1 cellular context compared by ENCODE assay signal in the genomic region with DNA sequence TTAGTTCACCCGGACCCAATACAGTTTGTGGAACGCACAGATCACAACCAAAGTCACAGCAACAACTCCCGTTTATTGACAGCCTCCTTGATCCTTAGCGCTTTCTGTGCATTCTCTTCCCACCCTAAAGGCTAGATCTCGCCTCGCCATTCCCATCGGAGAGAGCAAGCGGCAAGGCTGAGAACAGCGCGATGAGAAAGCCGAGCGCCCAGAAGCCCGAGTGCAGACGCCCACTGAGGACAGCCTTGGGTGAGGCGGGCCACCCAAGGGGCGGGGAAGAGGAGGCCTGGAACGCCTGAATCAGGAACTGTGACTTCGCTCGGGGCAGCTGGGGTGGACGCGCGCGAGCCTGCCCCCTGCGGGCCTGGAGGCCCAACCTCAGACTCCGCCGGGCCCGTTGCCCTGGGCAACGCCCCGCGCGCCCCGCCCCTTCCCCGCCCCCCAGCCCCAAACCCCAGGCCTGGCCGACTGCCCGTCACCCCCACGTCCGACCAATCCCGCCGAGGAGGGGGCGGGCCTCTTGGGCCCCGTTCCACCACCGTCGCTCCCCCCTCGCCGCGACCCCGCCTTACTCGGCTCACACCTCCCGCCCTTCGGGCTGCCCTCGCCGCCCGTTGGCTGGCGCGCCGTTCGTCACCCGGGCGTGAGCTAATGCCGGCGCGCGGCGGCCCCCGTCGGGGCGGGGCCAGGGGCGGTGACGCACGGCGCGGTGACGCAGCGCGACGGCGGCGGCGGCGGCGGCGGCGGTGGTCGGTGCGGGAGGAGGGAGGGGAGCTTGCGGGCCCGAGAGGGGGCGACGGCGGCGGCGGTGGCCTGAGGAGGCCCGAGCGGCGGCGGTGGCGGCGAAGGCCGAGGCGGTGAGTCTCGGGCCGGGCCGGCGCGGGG.
TF ChIP-seq lines count a peak whose summit lies in the region.

A gene with protein sequence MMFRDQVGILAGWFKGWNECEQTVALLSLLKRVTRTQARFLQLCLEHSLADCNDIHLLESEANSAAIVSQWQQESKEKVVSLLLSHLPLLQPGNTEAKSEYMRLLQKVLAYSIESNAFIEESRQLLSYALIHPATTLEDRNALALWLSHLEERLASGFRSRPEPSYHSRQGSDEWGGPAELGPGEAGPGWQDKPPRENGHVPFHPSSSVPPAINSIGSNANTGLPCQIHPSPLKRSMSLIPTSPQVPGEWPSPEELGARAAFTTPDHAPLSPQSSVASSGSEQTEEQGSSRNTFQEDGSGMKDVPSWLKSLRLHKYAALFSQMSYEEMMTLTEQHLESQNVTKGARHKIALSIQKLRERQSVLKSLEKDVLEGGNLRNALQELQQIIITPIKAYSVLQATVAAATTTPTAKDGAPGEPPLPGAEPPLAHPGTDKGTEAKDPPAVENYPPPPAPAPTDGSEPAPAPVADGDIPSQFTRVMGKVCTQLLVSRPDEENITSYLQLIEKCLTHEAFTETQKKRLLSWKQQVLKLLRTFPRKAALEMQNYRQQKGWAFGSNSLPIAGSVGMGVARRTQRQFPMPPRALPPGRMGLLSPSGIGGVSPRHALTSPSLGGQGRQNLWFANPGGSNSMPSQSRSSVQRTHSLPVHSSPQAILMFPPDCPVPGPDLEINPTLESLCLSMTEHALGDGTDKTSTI (plus strand): TSS at position 702 of the 885 bp plus-strand sequence. CDS start 14,473 bp downstream, outside the sequence.

TF ChIP-seq in HepG2, 621 proteins besides CTCF, POLR2A, EP300 and RAD21 (continued from another document and continues in another):
- TF ChIP-seq, protein P1, sequence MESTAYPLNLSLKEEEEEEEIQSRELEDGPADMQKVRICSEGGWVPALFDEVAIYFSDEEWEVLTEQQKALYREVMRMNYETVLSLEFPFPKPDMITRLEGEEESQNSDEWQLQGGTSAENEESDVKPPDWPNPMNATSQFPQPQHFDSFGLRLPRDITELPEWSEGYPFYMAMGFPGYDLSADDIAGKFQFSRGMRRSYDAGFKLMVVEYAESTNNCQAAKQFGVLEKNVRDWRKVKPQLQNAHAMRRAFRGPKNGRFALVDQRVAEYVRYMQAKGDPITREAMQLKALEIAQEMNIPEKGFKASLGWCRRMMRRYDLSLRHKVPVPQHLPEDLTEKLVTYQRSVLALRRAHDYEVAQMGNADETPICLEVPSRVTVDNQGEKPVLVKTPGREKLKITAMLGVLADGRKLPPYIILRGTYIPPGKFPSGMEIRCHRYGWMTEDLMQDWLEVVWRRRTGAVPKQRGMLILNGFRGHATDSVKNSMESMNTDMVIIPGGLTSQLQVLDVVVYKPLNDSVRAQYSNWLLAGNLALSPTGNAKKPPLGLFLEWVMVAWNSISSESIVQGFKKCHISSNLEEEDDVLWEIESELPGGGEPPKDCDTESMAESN (CRISPR knock-in tag; conservative IDR thresholded peaks at IDR 0.05) = peak; percentile 100
- TF ChIP-seq ZNF782 (CRISPR knock-in tag; IDR thresholded peaks at IDR 0.05; ENCODE audit: borderline replicate concordance) = peak; percentile 48; the same call in 1 of the 2 replicates
- TF ChIP-seq ELF4 (CRISPR knock-in tag; IDR thresholded peaks at IDR 0.05; ENCODE audit: borderline replicate concordance) = no peak
- no peak for TF ChIP-seq RNF2 (conservative IDR thresholded peaks at IDR 0.05; ENCODE audit: low read depth)
- TF ChIP-seq, protein P2, sequence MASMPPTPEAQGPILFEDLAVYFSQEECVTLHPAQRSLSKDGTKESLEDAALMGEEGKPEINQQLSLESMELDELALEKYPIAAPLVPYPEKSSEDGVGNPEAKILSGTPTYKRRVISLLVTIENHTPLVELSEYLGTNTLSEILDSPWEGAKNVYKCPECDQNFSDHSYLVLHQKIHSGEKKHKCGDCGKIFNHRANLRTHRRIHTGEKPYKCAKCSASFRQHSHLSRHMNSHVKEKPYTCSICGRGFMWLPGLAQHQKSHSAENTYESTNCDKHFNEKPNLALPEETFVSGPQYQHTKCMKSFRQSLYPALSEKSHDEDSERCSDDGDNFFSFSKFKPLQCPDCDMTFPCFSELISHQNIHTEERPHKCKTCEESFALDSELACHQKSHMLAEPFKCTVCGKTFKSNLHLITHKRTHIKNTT (CRISPR knock-in tag; IDR thresholded peaks at IDR 0.05) = no peak
- no peak for TF ChIP-seq ATF1 (CRISPR knock-in tag; IDR thresholded peaks at IDR 0.05)
- peak; percentile 34 for TF ChIP-seq STAG1 (CRISPR knock-in tag; IDR thresholded peaks at IDR 0.05)
- no peak for TF ChIP-seq ZNF3 (CRISPR knock-in tag; IDR thresholded peaks at IDR 0.05)
- TF ChIP-seq, protein P3, sequence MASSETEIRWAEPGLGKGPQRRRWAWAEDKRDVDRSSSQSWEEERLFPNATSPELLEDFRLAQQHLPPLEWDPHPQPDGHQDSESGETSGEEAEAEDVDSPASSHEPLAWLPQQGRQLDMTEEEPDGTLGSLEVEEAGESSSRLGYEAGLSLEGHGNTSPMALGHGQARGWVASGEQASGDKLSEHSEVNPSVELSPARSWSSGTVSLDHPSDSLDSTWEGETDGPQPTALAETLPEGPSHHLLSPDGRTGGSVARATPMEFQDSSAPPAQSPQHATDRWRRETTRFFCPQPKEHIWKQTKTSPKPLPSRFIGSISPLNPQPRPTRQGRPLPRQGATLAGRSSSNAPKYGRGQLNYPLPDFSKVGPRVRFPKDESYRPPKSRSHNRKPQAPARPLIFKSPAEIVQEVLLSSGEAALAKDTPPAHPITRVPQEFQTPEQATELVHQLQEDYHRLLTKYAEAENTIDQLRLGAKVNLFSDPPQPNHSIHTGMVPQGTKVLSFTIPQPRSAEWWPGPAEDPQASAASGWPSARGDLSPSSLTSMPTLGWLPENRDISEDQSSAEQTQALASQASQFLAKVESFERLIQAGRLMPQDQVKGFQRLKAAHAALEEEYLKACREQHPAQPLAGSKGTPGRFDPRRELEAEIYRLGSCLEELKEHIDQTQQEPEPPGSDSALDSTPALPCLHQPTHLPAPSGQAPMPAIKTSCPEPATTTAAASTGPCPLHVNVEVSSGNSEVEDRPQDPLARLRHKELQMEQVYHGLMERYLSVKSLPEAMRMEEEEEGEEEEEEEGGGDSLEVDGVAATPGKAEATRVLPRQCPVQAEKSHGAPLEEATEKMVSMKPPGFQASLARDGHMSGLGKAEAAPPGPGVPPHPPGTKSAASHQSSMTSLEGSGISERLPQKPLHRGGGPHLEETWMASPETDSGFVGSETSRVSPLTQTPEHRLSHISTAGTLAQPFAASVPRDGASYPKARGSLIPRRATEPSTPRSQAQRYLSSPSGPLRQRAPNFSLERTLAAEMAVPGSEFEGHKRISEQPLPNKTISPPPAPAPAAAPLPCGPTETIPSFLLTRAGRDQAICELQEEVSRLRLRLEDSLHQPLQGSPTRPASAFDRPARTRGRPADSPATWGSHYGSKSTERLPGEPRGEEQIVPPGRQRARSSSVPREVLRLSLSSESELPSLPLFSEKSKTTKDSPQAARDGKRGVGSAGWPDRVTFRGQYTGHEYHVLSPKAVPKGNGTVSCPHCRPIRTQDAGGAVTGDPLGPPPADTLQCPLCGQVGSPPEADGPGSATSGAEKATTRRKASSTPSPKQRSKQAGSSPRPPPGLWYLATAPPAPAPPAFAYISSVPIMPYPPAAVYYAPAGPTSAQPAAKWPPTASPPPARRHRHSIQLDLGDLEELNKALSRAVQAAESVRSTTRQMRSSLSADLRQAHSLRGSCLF (CRISPR knock-in tag; IDR thresholded peaks at IDR 0.05; ENCODE audit: borderline replicate concordance) = no peak
- TF ChIP-seq, protein P4, sequence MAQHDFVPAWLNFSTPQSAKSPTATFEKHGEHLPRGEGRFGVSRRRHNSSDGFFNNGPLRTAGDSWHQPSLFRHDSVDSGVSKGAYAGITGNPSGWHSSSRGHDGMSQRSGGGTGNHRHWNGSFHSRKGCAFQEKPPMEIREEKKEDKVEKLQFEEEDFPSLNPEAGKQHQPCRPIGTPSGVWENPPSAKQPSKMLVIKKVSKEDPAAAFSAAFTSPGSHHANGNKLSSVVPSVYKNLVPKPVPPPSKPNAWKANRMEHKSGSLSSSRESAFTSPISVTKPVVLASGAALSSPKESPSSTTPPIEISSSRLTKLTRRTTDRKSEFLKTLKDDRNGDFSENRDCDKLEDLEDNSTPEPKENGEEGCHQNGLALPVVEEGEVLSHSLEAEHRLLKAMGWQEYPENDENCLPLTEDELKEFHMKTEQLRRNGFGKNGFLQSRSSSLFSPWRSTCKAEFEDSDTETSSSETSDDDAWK (CRISPR knock-in tag; IDR thresholded peaks at IDR 0.05) = no peak
- TF ChIP-seq HOXA7 (CRISPR knock-in tag; IDR thresholded peaks at IDR 0.05) = no peak
- no peak for TF ChIP-seq SRSF9 (IDR thresholded peaks at IDR 0.05; ENCODE audit: borderline replicate concordance, insufficient read depth, low read depth, low read length, poor library complexity, severe bottlenecking)
- peak; percentile 82 for TF ChIP-seq ZNF501 (CRISPR knock-in tag; IDR thresholded peaks at IDR 0.05)
- TF ChIP-seq, protein P5, sequence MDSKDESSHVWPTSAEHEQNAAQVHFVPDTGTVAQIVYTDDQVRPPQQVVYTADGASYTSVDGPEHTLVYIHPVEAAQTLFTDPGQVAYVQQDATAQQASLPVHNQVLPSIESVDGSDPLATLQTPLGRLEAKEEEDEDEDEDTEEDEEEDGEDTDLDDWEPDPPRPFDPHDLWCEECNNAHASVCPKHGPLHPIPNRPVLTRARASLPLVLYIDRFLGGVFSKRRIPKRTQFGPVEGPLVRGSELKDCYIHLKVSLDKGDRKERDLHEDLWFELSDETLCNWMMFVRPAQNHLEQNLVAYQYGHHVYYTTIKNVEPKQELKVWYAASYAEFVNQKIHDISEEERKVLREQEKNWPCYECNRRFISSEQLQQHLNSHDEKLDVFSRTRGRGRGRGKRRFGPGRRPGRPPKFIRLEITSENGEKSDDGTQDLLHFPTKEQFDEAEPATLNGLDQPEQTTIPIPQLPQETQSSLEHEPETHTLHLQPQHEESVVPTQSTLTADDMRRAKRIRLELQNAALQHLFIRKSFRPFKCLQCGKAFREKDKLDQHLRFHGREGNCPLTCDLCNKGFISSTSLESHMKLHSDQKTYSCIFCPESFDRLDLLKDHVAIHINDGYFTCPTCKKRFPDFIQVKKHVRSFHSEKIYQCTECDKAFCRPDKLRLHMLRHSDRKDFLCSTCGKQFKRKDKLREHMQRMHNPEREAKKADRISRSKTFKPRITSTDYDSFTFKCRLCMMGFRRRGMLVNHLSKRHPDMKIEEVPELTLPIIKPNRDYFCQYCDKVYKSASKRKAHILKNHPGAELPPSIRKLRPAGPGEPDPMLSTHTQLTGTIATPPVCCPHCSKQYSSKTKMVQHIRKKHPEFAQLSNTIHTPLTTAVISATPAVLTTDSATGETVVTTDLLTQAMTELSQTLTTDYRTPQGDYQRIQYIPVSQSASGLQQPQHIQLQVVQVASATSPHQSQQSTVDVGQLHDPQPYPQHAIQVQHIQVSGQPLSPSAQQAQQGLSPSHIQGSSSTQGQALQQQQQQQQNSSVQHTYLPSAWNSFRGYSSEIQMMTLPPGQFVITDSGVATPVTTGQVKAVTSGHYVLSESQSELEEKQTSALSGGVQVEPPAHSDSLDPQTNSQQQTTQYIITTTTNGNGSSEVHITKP (CRISPR knock-in tag; IDR thresholded peaks at IDR 0.05; ENCODE audit: low read depth) = peak; percentile 61; the same call in 1 of the 2 replicates
- TF ChIP-seq ADNP (CRISPR knock-in tag; IDR thresholded peaks at IDR 0.05) = no peak
- peak; percentile 32; the same call in 1 of the 2 replicates for TF ChIP-seq BORCS8-MEF2B (CRISPR knock-in tag; IDR thresholded peaks at IDR 0.05)
- TF ChIP-seq ARNT2 (CRISPR knock-in tag; IDR thresholded peaks at IDR 0.05; ENCODE audit: low read depth) = peak; percentile 58
- peak; percentile 85 for TF ChIP-seq HIVEP1 (CRISPR knock-in tag; IDR thresholded peaks at IDR 0.05)
- no peak for TF ChIP-seq MTA3 (CRISPR knock-in tag; IDR thresholded peaks at IDR 0.05)
- TF ChIP-seq, protein P6, sequence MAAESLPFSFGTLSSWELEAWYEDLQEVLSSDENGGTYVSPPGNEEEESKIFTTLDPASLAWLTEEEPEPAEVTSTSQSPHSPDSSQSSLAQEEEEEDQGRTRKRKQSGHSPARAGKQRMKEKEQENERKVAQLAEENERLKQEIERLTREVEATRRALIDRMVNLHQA (CRISPR knock-in tag; IDR thresholded peaks at IDR 0.05) = no peak
- TF ChIP-seq YEATS2 (CRISPR knock-in tag; IDR thresholded peaks at IDR 0.05; ENCODE audit: borderline replicate concordance) = peak; percentile 90
- no peak for TF ChIP-seq ZC3H4 (CRISPR knock-in tag; IDR thresholded peaks at IDR 0.05; ENCODE audit: borderline replicate concordance)
- TF ChIP-seq POGZ (CRISPR knock-in tag; IDR thresholded peaks at IDR 0.05) = peak; percentile 84
- TF ChIP-seq, protein P7, sequence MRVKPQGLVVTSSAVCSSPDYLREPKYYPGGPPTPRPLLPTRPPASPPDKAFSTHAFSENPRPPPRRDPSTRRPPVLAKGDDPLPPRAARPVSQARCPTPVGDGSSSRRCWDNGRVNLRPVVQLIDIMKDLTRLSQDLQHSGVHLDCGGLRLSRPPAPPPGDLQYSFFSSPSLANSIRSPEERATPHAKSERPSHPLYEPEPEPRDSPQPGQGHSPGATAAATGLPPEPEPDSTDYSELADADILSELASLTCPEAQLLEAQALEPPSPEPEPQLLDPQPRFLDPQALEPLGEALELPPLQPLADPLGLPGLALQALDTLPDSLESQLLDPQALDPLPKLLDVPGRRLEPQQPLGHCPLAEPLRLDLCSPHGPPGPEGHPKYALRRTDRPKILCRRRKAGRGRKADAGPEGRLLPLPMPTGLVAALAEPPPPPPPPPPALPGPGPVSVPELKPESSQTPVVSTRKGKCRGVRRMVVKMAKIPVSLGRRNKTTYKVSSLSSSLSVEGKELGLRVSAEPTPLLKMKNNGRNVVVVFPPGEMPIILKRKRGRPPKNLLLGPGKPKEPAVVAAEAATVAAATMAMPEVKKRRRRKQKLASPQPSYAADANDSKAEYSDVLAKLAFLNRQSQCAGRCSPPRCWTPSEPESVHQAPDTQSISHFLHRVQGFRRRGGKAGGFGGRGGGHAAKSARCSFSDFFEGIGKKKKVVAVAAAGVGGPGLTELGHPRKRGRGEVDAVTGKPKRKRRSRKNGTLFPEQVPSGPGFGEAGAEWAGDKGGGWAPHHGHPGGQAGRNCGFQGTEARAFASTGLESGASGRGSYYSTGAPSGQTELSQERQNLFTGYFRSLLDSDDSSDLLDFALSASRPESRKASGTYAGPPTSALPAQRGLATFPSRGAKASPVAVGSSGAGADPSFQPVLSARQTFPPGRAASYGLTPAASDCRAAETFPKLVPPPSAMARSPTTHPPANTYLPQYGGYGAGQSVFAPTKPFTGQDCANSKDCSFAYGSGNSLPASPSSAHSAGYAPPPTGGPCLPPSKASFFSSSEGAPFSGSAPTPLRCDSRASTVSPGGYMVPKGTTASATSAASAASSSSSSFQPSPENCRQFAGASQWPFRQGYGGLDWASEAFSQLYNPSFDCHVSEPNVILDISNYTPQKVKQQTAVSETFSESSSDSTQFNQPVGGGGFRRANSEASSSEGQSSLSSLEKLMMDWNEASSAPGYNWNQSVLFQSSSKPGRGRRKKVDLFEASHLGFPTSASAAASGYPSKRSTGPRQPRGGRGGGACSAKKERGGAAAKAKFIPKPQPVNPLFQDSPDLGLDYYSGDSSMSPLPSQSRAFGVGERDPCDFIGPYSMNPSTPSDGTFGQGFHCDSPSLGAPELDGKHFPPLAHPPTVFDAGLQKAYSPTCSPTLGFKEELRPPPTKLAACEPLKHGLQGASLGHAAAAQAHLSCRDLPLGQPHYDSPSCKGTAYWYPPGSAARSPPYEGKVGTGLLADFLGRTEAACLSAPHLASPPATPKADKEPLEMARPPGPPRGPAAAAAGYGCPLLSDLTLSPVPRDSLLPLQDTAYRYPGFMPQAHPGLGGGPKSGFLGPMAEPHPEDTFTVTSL (CRISPR knock-in tag; IDR thresholded peaks at IDR 0.05; ENCODE audit: borderline replicate concordance) = no peak
- no peak for TF ChIP-seq CHCHD3 (CRISPR knock-in tag; IDR thresholded peaks at IDR 0.05)
- peak; percentile 4 for TF ChIP-seq SKI (IDR thresholded peaks at IDR 0.05; ENCODE audit: partially characterized antibody)
- TF ChIP-seq DNMT1 (CRISPR knock-in tag; IDR thresholded peaks at IDR 0.05) = no peak
- TF ChIP-seq CC2D1A (CRISPR knock-in tag; IDR thresholded peaks at IDR 0.05) = peak; percentile 36; the same call in 1 of the 2 replicates
- TF ChIP-seq ZSCAN21 (CRISPR knock-in tag; IDR thresholded peaks at IDR 0.05; ENCODE audit: borderline replicate concordance) = peak; percentile 72; the same call in 1 of the 2 replicates
